In genomic region chr7:44258865-44259546, GRCh38 we compare ENCODE assay signal across 13 cellular contexts. TPM values are rescaled to one million over a fixed set of nuclear protein-coding genes. Genes with fewer than 3 reads are reported as not detected.
DNase-seq lines count a peak whose midpoint lies in the region; ATAC-seq and TF ChIP-seq lines count a peak whose summit lies in the region.
"Had no signal": no experiment of that assay in that cellular context is flagged by ENCODE, and none has a peak within 500 bp of the region (broad histone marks: within the 10 kb centered on the region; RNA-seq: fewer than 3 reads in every experiment).

No MANE protein-coding gene starts in this region.

- DNase-seq in IMR-90 (no peak), heart left ventricle (no peak), cerebellum (ENCODE audit: low spot score) (no peak), left lobe of liver (ENCODE audit: low spot score) (no peak)
- no peak for DNase-seq in activated naive CD4-positive, alpha-beta T cell treated with anti-CD3 and anti-CD28 coated beads, Interleukin-2, amount 50 U/mL, for 72 hours (ENCODE audit: low spot score in 2 of 2)
- DNase-seq: activated effector memory CD4-positive, alpha-beta T cell treated with anti-CD3 and anti-CD28 coated beads, Interleukin-2, amount 50 U/mL, for 16 hours; DMS53; Karpas-422; NCI-H774 had no signal

- H4K20me1 ChIP-seq in IMR-90 (ENCODE audit: insufficient read depth, low read length) = peaks cover 6% of the 10 kb centered on the region

- H2AFZ ChIP-seq in IMR-90 (replicated peaks; ENCODE audit: low read length, poor library complexity) = peak overlapping the region; percentile 19

- H3K27me3 ChIP-seq in IMR-90 (ENCODE audit: control insufficient read depth, insufficient read depth, low read length) (peaks cover 8% of the 10 kb centered on the region), heart left ventricle (no peaks in the 10 kb centered on the region), skeletal muscle tissue (ENCODE audit: control insufficient read depth in 3 of 3, insufficient read depth in 3 of 3, low read length in 3 of 3) (peaks cover 0 to 2% (median 0%) of the 10 kb centered on the region in 3 donors)

- no peaks in the 10 kb centered on the region for H3K36me3 ChIP-seq in IMR-90 (ENCODE audit: control insufficient read depth, insufficient read depth, low read length)
- H3K36me3 ChIP-seq in heart left ventricle = no peaks in the 10 kb centered on the region
- peaks cover 0 to 7% (median 0%) of the 10 kb centered on the region in 3 donors for H3K36me3 ChIP-seq in skeletal muscle tissue (ENCODE audit: control insufficient read depth in 3 of 3, insufficient read depth in 3 of 3, low read length in 3 of 3)

- H3K56ac ChIP-seq in IMR-90 (ENCODE audit: extremely low read depth, insufficient read depth, low read length) = no peak overlapping the region

- intact Hi-C loops in IMR-90 (cut with micrococcal nuclease) = no loop called here
- intact Hi-C loops in heart left ventricle (cut with DNase I) = loop anchor here in 2 of 10 donors (5.0 kb wide), 2 partner anchors 33 to 48 kb away; no protein-coding TSS in a partner anchor

- H3K9me3 Mint-ChIP-seq in activated naive CD4-positive, alpha-beta T cell treated with anti-CD3 and anti-CD28 coated beads, Interleukin-2, amount 50 U/mL, for 72 hours = peaks cover 3 to 7% of the 10 kb centered on the region in 2 donors

- peaks cover 25% of the 10 kb centered on the region for H3K4me1 ChIP-seq in IMR-90 (ENCODE audit: control insufficient read depth, insufficient read depth, low read length)
- H3K4me1 ChIP-seq in heart left ventricle = peaks cover 18 to 88% (median 64%) of the 10 kb centered on the region in 12 donors
- H3K4me1 ChIP-seq in skeletal muscle tissue (ENCODE audit: control insufficient read depth in 3 of 3, insufficient read depth in 3 of 3, low read length in 3 of 3) = peaks cover 59 to 87% (median 84%) of the 10 kb centered on the region in 3 donors

- H3K14ac ChIP-seq in IMR-90 (replicated peaks; ENCODE audit: low read depth, low read length) = peak overlapping the region; percentile 47

- ATAC-seq in IMR-90 (ENCODE audit: low read depth) = peak; percentile 7; the same call in 1 of the 2 replicates
- no peak for ATAC-seq in activated naive CD4-positive, alpha-beta T cell treated with anti-CD3 and anti-CD28 coated beads, Interleukin-2, amount 50 U/mL, for 72 hours
- peak in 2 of 4 donors; percentile 2 to 10 for ATAC-seq in heart left ventricle
- ATAC-seq in HG02571 (IDR thresholded peaks at IDR 0.05; ENCODE audit: unreplicated experiment) = no peak
- ATAC-seq in left lobe of liver = no peak
- ATAC-seq in HG02610 (IDR thresholded peaks at IDR 0.05; ENCODE audit: unreplicated experiment) = no peak

- TF ChIP-seq POLR2A in IMR-90 (IDR thresholded peaks at IDR 0.05; ENCODE audit: low read depth, low read length) = no peak
- TF ChIP-seq POLR2A in heart left ventricle (IDR thresholded peaks at IDR 0.05) = no peak

- H2BK120ac ChIP-seq in IMR-90 (ENCODE audit: low read depth, low read length) = peak overlapping the region; percentile 84

- H2AK5ac ChIP-seq in IMR-90 (ENCODE audit: low read depth, low read length) = peak overlapping the region; percentile 96

- no peaks in the 10 kb centered on the region for H3K36me3 Mint-ChIP-seq in activated naive CD4-positive, alpha-beta T cell treated with anti-CD3 and anti-CD28 coated beads, Interleukin-2, amount 50 U/mL, for 72 hours
- H3K36me3 Mint-ChIP-seq: memory B cell had no signal

- H2BK20ac ChIP-seq in IMR-90 (ENCODE audit: low read depth, low read length) = peak overlapping the region; percentile 89

- peak overlapping the region; percentile 1; the same call in 1 of the 3 replicates for H2BK15ac ChIP-seq in IMR-90 (ENCODE audit: low read depth, low read length)

- H3K9me1 ChIP-seq in IMR-90 (ENCODE audit: insufficient read depth, low read length) = peaks cover 28% of the 10 kb centered on the region

- peak overlapping the region; percentile 38 for H2AK9ac ChIP-seq in IMR-90 (replicated peaks; ENCODE audit: low read depth, low read length, poor library complexity)

- no peaks in the 10 kb centered on the region for H3K79me1 ChIP-seq in IMR-90 (ENCODE audit: low read depth in 1 of 2, low read length in 2 of 2)

- no peak overlapping the region for H3K18ac ChIP-seq in IMR-90 (ENCODE audit: low read depth, low read length)

- dilution Hi-C loops in IMR-90 (cut with HindIII; ENCODE audit: low sequenced_read_pairs, unreplicated experiment) = no loop called here

- H3K4me3 ChIP-seq in IMR-90 (ENCODE audit: insufficient read depth, low read depth, low read length) = no peak overlapping the region
- H3K4me3 ChIP-seq in heart left ventricle = no peak overlapping the region
- H3K4me3 ChIP-seq in skeletal muscle tissue (ENCODE audit: low read length in 3 of 3) = peak overlapping the region in 2 of 3 donors; percentile 52 to 66

- peak overlapping the region; percentile 78 for H3K4ac ChIP-seq in IMR-90 (ENCODE audit: low read depth, low read length)

- H3K4me2 ChIP-seq in IMR-90 (ENCODE audit: low read depth, low read length) = no peak overlapping the region

- no peak overlapping the region for H4K5ac ChIP-seq in IMR-90 (ENCODE audit: low read depth, low read length)

- no peak for TF ChIP-seq RAD21 in IMR-90 (IDR thresholded peaks at IDR 0.05; ENCODE audit: low read length)

- in situ Hi-C loops in IMR-90 (cut with MboI; ENCODE audit: low sequenced_read_pairs) = no loop called here

- peak overlapping the region; percentile 61; the same call in 1 of the 2 replicates for H3K23ac ChIP-seq in IMR-90 (ENCODE audit: low read depth, low read length)

- no peak for TF ChIP-seq CTCF in IMR-90 (conservative IDR thresholded peaks at IDR 0.05; ENCODE audit: low read depth, low read length)
- TF ChIP-seq CTCF in heart left ventricle (IDR thresholded peaks at IDR 0.05) = no peak

- peak overlapping the region in 1 of 2 experiments; percentile 71; a peak in 1 of 4 replicates for H4K8ac ChIP-seq in IMR-90 (ENCODE audit: low read depth in 2 of 2, low read length in 2 of 2)

- POLR2A ChIA-PET in IMR-90 (lab: Charles Lee; ENCODE audit: unreplicated experiment) = no interaction called here

- no peak overlapping the region; the same call in 1 of the 2 replicates for H3K27ac ChIP-seq in IMR-90 (ENCODE audit: insufficient read depth, low read length)
- peak overlapping the region; percentile 68 to 96 (median 88) for H3K27ac ChIP-seq in heart left ventricle
- peak overlapping the region; percentile 98 for H3K27ac ChIP-seq in skeletal muscle tissue (ENCODE audit: low read depth, low read length)

- WGBS in IMR-90 (ENCODE audit: extremely low coverage in 2 of 2, insufficient read length in 1 of 2), 2 experiments = 92% methylated on average over 10 of the region's 14 CpGs; no CpG with 5 or more reads in 1 of the 2 experiments
- 73 to 89% (median 74%) methylated on average over 5 to 14 of the region's 14 CpGs for WGBS in heart left ventricle, 4 donors

- H3K9me3 ChIP-seq in IMR-90 (ENCODE audit: control insufficient read depth, insufficient read depth, low read length) = no peaks in the 10 kb centered on the region
- H3K9me3 ChIP-seq in heart left ventricle = no peaks in the 10 kb centered on the region
- H3K9me3 ChIP-seq in skeletal muscle tissue (ENCODE audit: control insufficient read depth in 3 of 3, low read length in 3 of 3) = no peaks in the 10 kb centered on the region

- H3K9ac ChIP-seq in IMR-90 (ENCODE audit: low read depth, low read length) = no peak overlapping the region
- peak overlapping the region; percentile 71 to 83 (median 74) for H3K9ac ChIP-seq in skeletal muscle tissue (ENCODE audit: low read depth in 1 of 3, low read length in 3 of 3)

- H4K91ac ChIP-seq in IMR-90 (ENCODE audit: insufficient read depth, low read depth, low read length) = peak overlapping the region; percentile 61

- peak overlapping the region; percentile 95 for H3K27ac Mint-ChIP-seq in activated naive CD4-positive, alpha-beta T cell treated with anti-CD3 and anti-CD28 coated beads, Interleukin-2, amount 50 U/mL, for 72 hours
- H3K27ac Mint-ChIP-seq: memory B cell had no signal

- CTCF ChIA-PET in IMR-90 (lab: Yijun Ruan, JAX) = no interaction called here

- peak overlapping the region; percentile 0 for H2BK5ac ChIP-seq in IMR-90 (ENCODE audit: low read depth, low read length, poor library complexity, severe bottlenecking)

- no TSS peak for BruUV-seq in IMR-90 (replicated peaks; lab: Mats Ljungman, UMichigan)

TF ChIP-seq in IMR-90, 13 proteins besides CTCF, POLR2A, EP300 and RAD21 (continues in another document):
- no peak for TF ChIP-seq FOS (IDR thresholded peaks at IDR 0.05; ENCODE audit: low read depth, low read length)
- no peak for TF ChIP-seq MXI1 (IDR thresholded peaks at IDR 0.05; ENCODE audit: borderline replicate concordance, low read depth, low read length)
- TF ChIP-seq, protein P1, sequence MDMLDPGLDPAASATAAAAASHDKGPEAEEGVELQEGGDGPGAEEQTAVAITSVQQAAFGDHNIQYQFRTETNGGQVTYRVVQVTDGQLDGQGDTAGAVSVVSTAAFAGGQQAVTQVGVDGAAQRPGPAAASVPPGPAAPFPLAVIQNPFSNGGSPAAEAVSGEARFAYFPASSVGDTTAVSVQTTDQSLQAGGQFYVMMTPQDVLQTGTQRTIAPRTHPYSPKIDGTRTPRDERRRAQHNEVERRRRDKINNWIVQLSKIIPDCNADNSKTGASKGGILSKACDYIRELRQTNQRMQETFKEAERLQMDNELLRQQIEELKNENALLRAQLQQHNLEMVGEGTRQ (IDR thresholded peaks at IDR 0.05; ENCODE audit: low read depth, low read length) = no peak
- no peak for TF ChIP-seq MAFK (IDR thresholded peaks at IDR 0.05; ENCODE audit: low read depth, low read length)
- TF ChIP-seq RFX5 (IDR thresholded peaks at IDR 0.05; ENCODE audit: low read depth, low read length) = no peak
- no peak for TF ChIP-seq MAZ (IDR thresholded peaks at IDR 0.05; ENCODE audit: borderline replicate concordance, low read depth, low read length)
- TF ChIP-seq BHLHE40 (IDR thresholded peaks at IDR 0.05; ENCODE audit: low read depth, low read length) = no peak

RNA-seq across cellular contexts. Expression of gene YKT6, which starts 58.2 kb away (rescaled TPM):
- total RNA-seq in IMR-90 (2012; rRNA removed) (98.6 and 120 TPM in 2 replicates), heart left ventricle (10 to 100 TPM; 43.8 to 82.2 (median 46.6) TPM), skeletal muscle tissue (40.7 TPM), cerebellum (43.4 TPM), left lobe of liver (19.9 TPM)
- polyA plus RNA-seq in IMR-90 (2012; rRNA removed) (110 and 115 TPM in 2 replicates), heart left ventricle (100 to 1,000 TPM in 1 of 2 donors, 10 to 100 TPM in 1; 28.5 to 133 TPM)
- polyA plus RNA-seq in IMR-90 (2012; cell fraction: cytosol; rRNA removed) = 108 and 137 TPM in 2 replicates
- 79.7 and 108 TPM in 2 replicates for polyA plus RNA-seq in IMR-90 (2012; cell fraction: nucleus; rRNA removed; ENCODE audit: low replicate concordance)
- 10 to 100 TPM; 45.2 to 72.9 TPM for total RNA-seq in activated naive CD4-positive, alpha-beta T cell treated with anti-CD3 and anti-CD28 coated beads, Interleukin-2, amount 50 U/mL, for 72 hours

Comparison
In these comparisons a context has a peak if more than half of its experiments do, and no peak if none do; other contexts are left out.
1. H3K4me3 ChIP-seq: peak in skeletal muscle tissue (2 of 3); none in IMR-90 (single experiment) and heart left ventricle (0 of 12).